Comparison of ENCODE assay signal across 11 cellular contexts in genomic region chr4:112889619-112890294, GRCh38.
DNase-seq lines count a peak whose midpoint lies in the region; ATAC-seq, FAIRE-seq and TF ChIP-seq lines count a peak whose summit lies in the region.
"Had no signal": no experiment of that assay in that cellular context is flagged by ENCODE, and none has a peak within 500 bp of the region (broad histone marks: within the 10 kb centered on the region; RNA-seq: fewer than 3 reads in every experiment).

No MANE protein-coding gene starts in this region.

- H3K4me3 ChIP-seq in fibroblast of pulmonary artery (replicated peaks; ENCODE audit: low read depth, low read length) (peak overlapping the region; percentile 37), WERI-Rb-1 (ENCODE audit: low read depth, low read length) (no peak overlapping the region)
- H3K4me3 ChIP-seq: mucosa of descending colon had no signal

- no peaks in the 10 kb centered on the region for H3K9me3 ChIP-seq in WERI-Rb-1 (ENCODE audit: severe bottlenecking)
- H3K9me3 ChIP-seq: mucosa of descending colon, upper lobe of left lung had no signal

- H3K27ac ChIP-seq in WERI-Rb-1, result no peak overlapping the region

- no peaks in the 10 kb centered on the region for H3K27me3 ChIP-seq in WERI-Rb-1 (ENCODE audit: insufficient read depth, low read depth, severe bottlenecking)
- H3K27me3 ChIP-seq: upper lobe of left lung had no signal

- no peak for TF ChIP-seq CTCF in fibroblast of pulmonary artery (IDR thresholded peaks at IDR 0.05; ENCODE audit: low read length, missing control alignments)
- TF ChIP-seq CTCF in WERI-Rb-1 (IDR thresholded peaks at IDR 0.05; ENCODE audit: low read depth, low read length), result no peak

- FAIRE-seq in frontal cortex (lab: Jason Lieb, UNC), result no peak

- DNase-seq in NCI-H2227 (lab: John Stamatoyannopoulos, UW; ENCODE audit: unreplicated experiment) (peak; percentile 6), fibroblast of pulmonary artery (ENCODE audit: low read depth) (peak; percentile 91), smooth muscle cell of the brain vasculature (ENCODE audit: low read depth, low spot score) (peak; percentile 33), WERI-Rb-1 (no peak), NCI-H510A (lab: John Stamatoyannopoulos, UW) (no peak), frontal cortex (ENCODE audit: low spot score in 2 of 2) (no peak)
- DNase-seq: mucosa of descending colon, NCI-H524 treated with DMSO at 0.1 percent for 48 hours, upper lobe of left lung had no signal

- no peaks in the 10 kb centered on the region for H3K36me3 ChIP-seq in WERI-Rb-1
- H3K36me3 ChIP-seq: upper lobe of left lung had no signal

- ATAC-seq in GM19035 (IDR thresholded peaks at IDR 0.05; ENCODE audit: unreplicated experiment), result peak; percentile 48
- no peak for ATAC-seq in GM18873 (IDR thresholded peaks at IDR 0.05; ENCODE audit: low FRiP score, unreplicated experiment)
- ATAC-seq: mucosa of descending colon had no signal

Comparison
In these comparisons a context has a peak if more than half of its experiments do, and no peak if none do; other contexts are left out.
1. DNase-seq: peak in NCI-H2227 (single experiment), fibroblast of pulmonary artery (single experiment) and smooth muscle cell of the brain vasculature (single experiment); none in WERI-Rb-1 (single experiment), NCI-H510A (single experiment) and frontal cortex (0 of 2).